ENCODE assay signal across 8 cellular contexts in genomic region chr11:57335343-57336110, GRCh38. TPM values are rescaled to one million over a fixed set of nuclear protein-coding genes. Genes with fewer than 3 reads are reported as not detected.
DNase-seq lines count a peak whose midpoint lies in the region; ATAC-seq and TF ChIP-seq lines count a peak whose summit lies in the region.

SSRP1 (minus strand) TSS chr11:57335892; CDS start chr11:57335121, 771 bp downstream.

- no peaks in the 10 kb centered on the region for H3K9me3 Mint-ChIP-seq in activated B cell treated with CpG ODN at 0.5 μM for 24 hours

- TF ChIP-seq CTCF in AG04449 (IDR thresholded peaks at IDR 0.05; ENCODE audit: insufficient read depth, low read length, missing control alignments) = no peak
- no peak for TF ChIP-seq CTCF in activated B cell treated with CpG ODN at 0.5 μM for 24 hours (IDR thresholded peaks at IDR 0.05)
- TF ChIP-seq CTCF in cardiac fibroblast (IDR thresholded peaks at IDR 0.05; ENCODE audit: low read depth, low read length) = no peak

- CTCF ChIA-PET in AG04449 (lab: Yijun Ruan, JAX) (interaction anchor here (0.8 to 3.8 kb wide), 5 partner anchors 10 to 495 kb away, joined by 3 to 15 read pairs (median 4); partner anchors contain the start of gene TNKS1BP1), activated B cell treated with CpG ODN at 0.5 μM for 24 hours (lab: Charles Lee) (interaction anchor here (1.1 to 2.0 kb wide), 2 partner anchors 10 to 158 kb away, joined by 4 to 8 read pairs; partner anchors contain the start of gene TNKS1BP1)

- DNase-seq in AG04449 (ENCODE audit: low read depth, low spot score) (no peak), NCI-H2171 treated with DMSO at 0.1 percent for 48 hours (lab: John Stamatoyannopoulos, UW) (peak; percentile 95), activated B cell treated with CpG ODN at 0.5 μM for 24 hours (peak; percentile 77), cardiac fibroblast (ENCODE audit: low read depth in 2 of 2) (peak; percentile 84 to 88), iris pigment epithelial cell (ENCODE audit: low read depth) (peak; percentile 84)
- peak; percentile 77 to 84 for DNase-seq in stimulated activated CD4-positive, alpha-beta T cell treated with anti-CD3 and anti-CD28 coated beads, Interleukin-12 subunit alpha, Interleukin-12 subunit beta, amount 100 ng/mL, for 24 hours (ENCODE audit: low read depth in 2 of 2)

- H3K27ac Mint-ChIP-seq in activated B cell treated with CpG ODN at 0.5 μM for 24 hours = peak within 1 kb of the TSS; percentile 98

- H3K4me3 ChIP-seq in AG04449 (ENCODE audit: low read depth, low read length) (peak within 1 kb of the TSS; percentile 78), cardiac fibroblast (replicated peaks in 1 of 2; ENCODE audit: low read depth in 2 of 2, low read length in 2 of 2) (peak within 1 kb of the TSS; percentile 78 to 85)

- intact Hi-C loops in activated B cell treated with CpG ODN at 0.5 μM for 24 hours (cut with micrococcal nuclease) = loop anchor here (1.0 to 5.0 kb wide), 6 partner anchors 10 to 407 kb away; partner anchors contain the start of genes CLP1, MED19, SELENOH and TIMM10

- peaks cover 27% of the 10 kb centered on the region for H3K4me1 Mint-ChIP-seq in activated B cell treated with CpG ODN at 0.5 μM for 24 hours

- H3K36me3 Mint-ChIP-seq in activated B cell treated with CpG ODN at 0.5 μM for 24 hours (ENCODE audit: low read depth) = peaks cover 40% of the 10 kb centered on the region

- H3K4me3 Mint-ChIP-seq in activated B cell treated with CpG ODN at 0.5 μM for 24 hours = peak within 1 kb of the TSS; percentile 94

- H3K27me3 Mint-ChIP-seq in activated B cell treated with CpG ODN at 0.5 μM for 24 hours = peaks cover 2% of the 10 kb centered on the region

- ATAC-seq in GM18868 (IDR thresholded peaks at IDR 0.05; ENCODE audit: unreplicated experiment) (peak; percentile 99), HG03097 (IDR thresholded peaks at IDR 0.05; ENCODE audit: low FRiP score, unreplicated experiment) (peak; percentile 99), activated B cell treated with CpG ODN at 0.5 μM for 24 hours (ENCODE audit: low read depth) (peak; percentile 97)

- POLR2A ChIA-PET in AG04449 (lab: Yijun Ruan, JAX) = interaction anchor here (1.0 to 2.3 kb wide), 4 partner anchors 10 to 41 kb away, joined by 3 to 20 read pairs (median 3); partner anchors contain the start of gene TNKS1BP1
- POLR2A ChIA-PET in activated B cell treated with CpG ODN at 0.5 μM for 24 hours (lab: Charles Lee) = interaction anchor here (0.7 to 4.2 kb wide), 18 partner anchors 10 to 406 kb away, joined by 3 to 92 read pairs (median 4); partner anchors contain the start of genes CLP1, SELENOH, TIMM10 and TNKS1BP1

RNA-seq across cellular contexts. Expression of gene SSRP1, which starts in this region (rescaled TPM):
- 120 and 127 TPM in 2 replicates for total RNA-seq in activated B cell treated with CpG ODN at 0.5 μM for 24 hours
